Comparison of ENCODE assay signal across 30 cellular contexts in the genomic region with DNA sequence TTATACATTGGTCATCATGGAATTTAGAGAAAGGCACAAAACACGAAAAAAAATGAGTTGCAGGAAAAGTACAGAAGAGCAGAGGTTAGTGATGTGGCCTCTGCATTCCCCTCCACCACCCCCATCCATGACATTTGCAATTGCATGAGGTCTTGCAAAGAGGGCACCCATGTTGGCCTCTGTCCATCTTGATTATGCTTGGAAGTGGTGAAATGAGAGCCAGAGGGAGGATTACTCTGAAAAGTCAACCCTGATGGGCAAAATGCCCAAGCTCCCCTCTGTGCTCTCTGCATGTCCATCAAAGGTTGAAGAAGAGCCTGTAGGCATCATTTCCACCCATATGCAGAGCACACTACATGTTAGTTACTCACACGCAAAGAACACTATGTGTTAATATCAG.
"Had no signal": no experiment of that assay in that cellular context is flagged by ENCODE, and none has a peak within 500 bp of the region (broad histone marks: within the 10 kb centered on the region; RNA-seq: fewer than 3 reads in every experiment).

No MANE protein-coding gene starts in this region.

- H3K79me2 ChIP-seq: hepatocyte had no signal

- H3K27ac ChIP-seq: colonic mucosa, epithelial cell of prostate, gastrocnemius medialis, hepatocyte, left lung, neural progenitor cell, ovary, psoas muscle, sigmoid colon, stomach, testis, tibial artery, upper lobe of left lung had no signal

- H3K36me3 Mint-ChIP-seq: naive thymus-derived CD4-positive, alpha-beta T cell; neural progenitor cell; stimulated activated effector memory CD8-positive, alpha-beta T cell treated with anti-CD3 and anti-CD28 coated beads, Interleukin-12 subunit alpha, Interleukin-12 subunit beta, amount 100 ng/mL, for 72 hours had no signal

- H3K4me3 ChIP-seq: colonic mucosa, gastrocnemius medialis, hepatocyte, left lung, neural progenitor cell, ovary, psoas muscle, sigmoid colon, stomach, testis, tibial artery, upper lobe of left lung had no signal

- H3K4me1 ChIP-seq: colonic mucosa, gastrocnemius medialis, left lung, neural progenitor cell, psoas muscle, stomach, testis, upper lobe of left lung had no signal

- H3K9ac ChIP-seq: neural progenitor cell had no signal

- H2AFZ ChIP-seq: hepatocyte, neural progenitor cell had no signal

- H3K4me2 ChIP-seq: hepatocyte, neural progenitor cell had no signal

- H3K4me1 Mint-ChIP-seq: endodermal cell; nephron; stimulated activated effector memory CD8-positive, alpha-beta T cell treated with anti-CD3 and anti-CD28 coated beads, Interleukin-12 subunit alpha, Interleukin-12 subunit beta, amount 100 ng/mL, for 72 hours had no signal

- H3K9me3 ChIP-seq: colonic mucosa, gastrocnemius medialis, left lung, ovary, psoas muscle, sigmoid colon, stomach, testis, tibial artery, upper lobe of left lung had no signal

- H3K4me3 Mint-ChIP-seq: dendritic cell treated with granulocyte-macrophage colony-stimulating factor and Interleukin-4, amounts not matched to agents 40 ng/mL and 50 ng/mL, for 4 days; endodermal cell; naive thymus-derived CD4-positive, alpha-beta T cell; nephron; neural progenitor cell; stimulated activated effector memory CD8-positive, alpha-beta T cell treated with anti-CD3 and anti-CD28 coated beads, Interleukin-12 subunit alpha, Interleukin-12 subunit beta, amount 100 ng/mL, for 72 hours had no signal

- H3K9me3 Mint-ChIP-seq: dendritic cell treated with granulocyte-macrophage colony-stimulating factor and Interleukin-4, amounts not matched to agents 40 ng/mL and 50 ng/mL, for 4 days; endodermal cell; naive thymus-derived CD4-positive, alpha-beta T cell; nephron; neural progenitor cell; stimulated activated effector memory CD8-positive, alpha-beta T cell treated with anti-CD3 and anti-CD28 coated beads, Interleukin-12 subunit alpha, Interleukin-12 subunit beta, amount 100 ng/mL, for 72 hours had no signal

- H3K27me3 ChIP-seq: colonic mucosa, gastrocnemius medialis, hepatocyte, left lung, neural progenitor cell, ovary, sigmoid colon, stomach, testis, tibial artery, upper lobe of left lung had no signal

- H3K27ac Mint-ChIP-seq: dendritic cell treated with granulocyte-macrophage colony-stimulating factor and Interleukin-4, amounts not matched to agents 40 ng/mL and 50 ng/mL, for 4 days; endodermal cell; naive thymus-derived CD4-positive, alpha-beta T cell; nephron; neural progenitor cell; stimulated activated effector memory CD8-positive, alpha-beta T cell treated with anti-CD3 and anti-CD28 coated beads, Interleukin-12 subunit alpha, Interleukin-12 subunit beta, amount 100 ng/mL, for 72 hours had no signal

- DNase-seq: colonic mucosa; effector CD8-positive, alpha-beta T cell; endodermal cell; foreskin fibroblast; gastrocnemius medialis; head of caudate nucleus; kidney; left lung; mesenchymal stem cell; midbrain; naive thymus-derived CD4-positive, alpha-beta T cell; ovary; posterior cingulate gyrus; psoas muscle; right cardiac atrium; sigmoid colon; stimulated activated CD4-positive, alpha-beta T cell treated with anti-CD3 and anti-CD28 coated beads, Interleukin-2, amount 100 ng/mL, for 24 hours; stimulated activated CD4-positive, alpha-beta T cell treated with anti-CD3 and anti-CD28 coated beads, Interleukin-4, amount 100 ng/mL, for 24 hours; stimulated activated naive CD4-positive, alpha-beta T cell treated with Interleukin-2 at 50 U/mL for 16 hours; stomach; testis; tibial artery; upper lobe of left lung had no signal

- ATAC-seq: esophagus mucosa; gastrocnemius medialis; left lung; naive thymus-derived CD4-positive, alpha-beta T cell; psoas muscle; right cardiac atrium; stimulated activated effector memory CD8-positive, alpha-beta T cell treated with anti-CD3 and anti-CD28 coated beads, Interleukin-12 subunit alpha, Interleukin-12 subunit beta, amount 100 ng/mL, for 72 hours had no signal

- H3K36me3 ChIP-seq: colonic mucosa, gastrocnemius medialis, left lung, neural progenitor cell, ovary, sigmoid colon, stomach, tibial artery, upper lobe of left lung had no signal
